Comparison of ENCODE assay signal across 30 cellular contexts in genomic region chr15:92328207-92328606, GRCh38.
"Had no signal": no experiment of that assay in that cellular context is flagged by ENCODE, and none has a peak within 500 bp of the region (broad histone marks: within the 10 kb centered on the region; RNA-seq: fewer than 3 reads in every experiment).

No MANE protein-coding gene starts in this region.

- H3K36me3 ChIP-seq: ascending aorta, cardiac muscle cell, MG63, SJCRH30 had no signal

- H3K4me1 ChIP-seq: ascending aorta, SJCRH30 had no signal

- H3K27ac ChIP-seq: ascending aorta, cardiac muscle cell, SJCRH30, SK-N-MC had no signal

- FAIRE-seq: TTC549 had no signal

- H3K4me3 ChIP-seq: ascending aorta, cardiac muscle cell, MG63, SJCRH30, SK-N-MC had no signal

- H3K9me3 ChIP-seq: ascending aorta, MG63, SJCRH30 had no signal

- ATAC-seq: activated CD4-positive, alpha-beta T cell treated with anti-CD3 and anti-CD28 coated beads for 36 hours; activated CD4-positive, CD25-positive, alpha-beta regulatory T cell treated with anti-CD3 and anti-CD28 coated beads, Interleukin-2, amount 50 U/mL, for 24 hours; activated CD8-positive, alpha-beta T cell treated with anti-CD3 and anti-CD28 coated beads, Interleukin-2, amount 10 ng/mL, durations not matched to agents 7 days and 5 days; Panc1; WTC11 had no signal

- DNase-seq: activated CD4-positive, alpha-beta T cell treated with anti-CD3 and anti-CD28 coated beads for 36 hours; activated CD4-positive, alpha-beta T cell treated with anti-CD3 and anti-CD28 coated beads, Interleukin-2, amount 10 ng/mL, durations not matched to agents 7 days and 5 days; activated CD4-positive, alpha-beta T cell treated with anti-CD3 and anti-CD28 coated beads, Interleukin-2, amount 50 U/mL, for 48 hours; activated CD8-positive, alpha-beta T cell treated with anti-CD3 and anti-CD28 coated beads, Interleukin-2, amount 10 ng/mL, durations not matched to agents 7 days and 5 days; activated gamma-delta T cell; activated naive CD4-positive, alpha-beta T cell treated with Interleukin-2 at 50 U/mL for 16 hours; activated naive CD8-positive, alpha-beta T cell treated with anti-CD3 and anti-CD28 coated beads, Interleukin-2, amount 10 ng/mL, durations not matched to agents 7 days and 5 days; activated T-cell treated with anti-CD3 and anti-CD28 coated beads, Interleukin-2, amount 50 U/mL, for 24 hours; amygdala; Karpas-422; KBM-7; MG63; NCI-H1048; NCI-H1105 treated with DMSO at 0.1 percent for 48 hours; NCI-H1436; NCI-H1694; NCI-H1930; NCI-H2171 treated with DMSO at 0.1 percent for 48 hours; NCI-H2227 treated with DMSO at 0.1 percent for 48 hours; NCI-H446; NCI-H774; SHP77; SJCRH30 had no signal

- H3K27me3 ChIP-seq: ascending aorta, cardiac muscle cell, MG63, SJCRH30 had no signal
